In genomic region chr10:103757531-103758293, GRCh38 we compare ENCODE assay signal across 7 cellular contexts.
DNase-seq lines count a peak whose midpoint lies in the region; ATAC-seq, FAIRE-seq and TF ChIP-seq lines count a peak whose summit lies in the region.

No MANE protein-coding gene starts in this region.

- no peaks in the 10 kb centered on the region for H3K27me3 Mint-ChIP-seq in stimulated activated naive CD8-positive, alpha-beta T cell treated with anti-CD3 and anti-CD28 coated beads, Interleukin-15, amount 100 ng/mL, for 72 hours

- H3K9me3 Mint-ChIP-seq in stimulated activated naive CD8-positive, alpha-beta T cell treated with anti-CD3 and anti-CD28 coated beads, Interleukin-15, amount 100 ng/mL, for 72 hours, result no peaks in the 10 kb centered on the region

- no peaks in the 10 kb centered on the region for H3K36me3 ChIP-seq in H7 (replicated peaks; ENCODE audit: control insufficient read depth, insufficient read depth, low read length)
- H3K36me3 ChIP-seq in brain microvascular endothelial cell (replicated peaks), result no peaks in the 10 kb centered on the region
- H3K36me3 ChIP-seq in kidney (ENCODE audit: control insufficient read depth in 1 of 2, insufficient read depth in 2 of 2, low read length in 2 of 2), result no peaks in the 10 kb centered on the region

- H3K4me3 ChIP-seq in H7 (ENCODE audit: insufficient read depth, low read depth, low read length) (no peak overlapping the region), brain microvascular endothelial cell (ENCODE audit: low read depth, low read length) (no peak overlapping the region), kidney (ENCODE audit: low read length in 2 of 2) (no peak overlapping the region)

- DNase-seq in H7, result peak; percentile 67
- peak; percentile 66 to 72 for DNase-seq in SHP77 (lab: John Stamatoyannopoulos, UW)
- DNase-seq in brain microvascular endothelial cell, result peak; percentile 66
- peak; percentile 79 for DNase-seq in kidney
- DNase-seq in stimulated activated naive CD8-positive, alpha-beta T cell treated with anti-CD3 and anti-CD28 coated beads, Interleukin-15, amount 100 ng/mL, for 72 hours, result peak; percentile 37 to 85
- DNase-seq in GM13977 (ENCODE audit: low spot score), result no peak

- peaks cover 0 to 25% of the 10 kb centered on the region in 2 donors for H3K4me1 ChIP-seq in kidney (ENCODE audit: control insufficient read depth in 1 of 2, insufficient read depth in 1 of 2, low read depth in 1 of 2, low read length in 2 of 2)

- peak overlapping the region; percentile 65 for H3K27ac ChIP-seq in brain microvascular endothelial cell
- H3K27ac ChIP-seq in kidney (ENCODE audit: low read depth in 2 of 2, low read length in 2 of 2), result peak overlapping the region in 1 of 2 donors; percentile 74

- no peaks in the 10 kb centered on the region for H3K27me3 ChIP-seq in H7 (ENCODE audit: control insufficient read depth, insufficient read depth, low read length)
- no peaks in the 10 kb centered on the region for H3K27me3 ChIP-seq in brain microvascular endothelial cell (replicated peaks)

- FAIRE-seq in kidney (lab: Jason Lieb, UNC), result no peak

- peak; percentile 88 for ATAC-seq in stimulated activated naive CD8-positive, alpha-beta T cell treated with anti-CD3 and anti-CD28 coated beads, Interleukin-15, amount 100 ng/mL, for 72 hours
- no peak for ATAC-seq in HG03095 (IDR thresholded peaks at IDR 0.05; ENCODE audit: unreplicated experiment)

- H3K27ac Mint-ChIP-seq in stimulated activated naive CD8-positive, alpha-beta T cell treated with anti-CD3 and anti-CD28 coated beads, Interleukin-15, amount 100 ng/mL, for 72 hours, result peak overlapping the region in 1 of 2 donors; percentile 63

- H3K4me3 Mint-ChIP-seq in stimulated activated naive CD8-positive, alpha-beta T cell treated with anti-CD3 and anti-CD28 coated beads, Interleukin-15, amount 100 ng/mL, for 72 hours, result peak overlapping the region; percentile 43 to 60

- H3K9me3 ChIP-seq in kidney (ENCODE audit: control insufficient read depth in 1 of 2, low read length in 2 of 2), result peaks cover 0 to under 1% of the 10 kb centered on the region in 2 donors

- intact Hi-C loops in kidney (cut with DNase I), result no loop called here

- H3K4me1 Mint-ChIP-seq in stimulated activated naive CD8-positive, alpha-beta T cell treated with anti-CD3 and anti-CD28 coated beads, Interleukin-15, amount 100 ng/mL, for 72 hours, result peaks cover 36% of the 10 kb centered on the region

- TF ChIP-seq CTCF in brain microvascular endothelial cell (IDR thresholded peaks at IDR 0.05; ENCODE audit: low read depth, low read length, missing control alignments) (no peak), kidney (IDR thresholded peaks at IDR 0.05; ENCODE audit: borderline replicate concordance, extremely low read depth, insufficient read depth) (no peak), GM13977 (IDR thresholded peaks at IDR 0.05; ENCODE audit: extremely low read depth, insufficient read depth, missing control alignments) (no peak)

- H3K9ac ChIP-seq in kidney (ENCODE audit: low read length in 2 of 2), result no peak overlapping the region

- in situ Hi-C loops in brain microvascular endothelial cell (cut with HindIII; ENCODE audit: low pct_ligation_motif_present, low sequenced_read_pairs) (no loop called here), GM13977 (cut with MboI; ENCODE audit: low pct_unique_long_range_greater_than_20kb, low sequenced_read_pairs, unreplicated experiment) (no loop called here)
